17 cellular contexts compared by ENCODE assay signal in genomic region chr9:115466784-115467183, GRCh38.
"Had no signal": no experiment of that assay in that cellular context is flagged by ENCODE, and none has a peak within 500 bp of the region (broad histone marks: within the 10 kb centered on the region; RNA-seq: fewer than 3 reads in every experiment).

No MANE protein-coding gene starts in this region.

- ATAC-seq: activated CD4-positive, alpha-beta T cell treated with anti-CD3 and anti-CD28 coated beads for 36 hours; activated CD8-positive, alpha-beta T cell treated with anti-CD3 and anti-CD28 coated beads for 36 hours; activated T-cell treated with anti-CD3 and anti-CD28 coated beads, Interleukin-2, amount 50 U/mL, for 4 hours; foreskin keratinocyte; left colon; naive thymus-derived CD8-positive, alpha-beta T cell had no signal

- H3K36me3 Mint-ChIP-seq: activated naive CD4-positive, alpha-beta T cell treated with anti-CD3 and anti-CD28 coated beads, Interleukin-2, amount 50 U/mL, for 24 hours; naive thymus-derived CD8-positive, alpha-beta T cell had no signal

- H3K4me3 Mint-ChIP-seq: activated CD4-positive, alpha-beta T cell treated with anti-CD3 and anti-CD28 coated beads for 36 hours; activated CD8-positive, alpha-beta T cell treated with anti-CD3 and anti-CD28 coated beads for 36 hours; activated naive CD4-positive, alpha-beta T cell treated with anti-CD3 and anti-CD28 coated beads, Interleukin-2, amount 50 U/mL, for 24 hours; activated T-cell treated with anti-CD3 and anti-CD28 coated beads, Interleukin-2, amount 50 U/mL, for 4 hours; naive thymus-derived CD8-positive, alpha-beta T cell had no signal

- H3K27ac Mint-ChIP-seq: activated CD4-positive, alpha-beta T cell treated with anti-CD3 and anti-CD28 coated beads for 36 hours; activated CD8-positive, alpha-beta T cell treated with anti-CD3 and anti-CD28 coated beads for 36 hours; activated naive CD4-positive, alpha-beta T cell treated with anti-CD3 and anti-CD28 coated beads, Interleukin-2, amount 50 U/mL, for 24 hours; naive thymus-derived CD8-positive, alpha-beta T cell had no signal

- DNase-seq: activated CD4-positive, alpha-beta T cell treated with anti-CD3 and anti-CD28 coated beads for 36 hours; activated CD8-positive, alpha-beta T cell treated with anti-CD3 and anti-CD28 coated beads for 36 hours; activated effector memory CD4-positive, alpha-beta T cell treated with Interleukin-2 at 50 U/mL for 16 hours; activated T-cell treated with anti-CD3 and anti-CD28 coated beads, Interleukin-2, amount 50 U/mL, for 4 hours; caudate nucleus; foreskin keratinocyte; glutamatergic neuron; left colon; naive thymus-derived CD8-positive, alpha-beta T cell; retina; stimulated activated CD4-positive, alpha-beta T cell treated with anti-CD3 and anti-CD28 coated beads, Interleukin-4, amount 100 ng/mL, for 4 hours; stimulated activated CD8-positive, alpha-beta memory T cell treated with anti-CD3 and anti-CD28 coated beads, Interleukin-4, amount 100 ng/mL, for 48 hours; stimulated activated naive CD4-positive, alpha-beta T cell treated with Interleukin-2 at 50 U/mL for 16 hours; upper lobe of left lung had no signal

- H3K4me1 Mint-ChIP-seq: activated CD4-positive, alpha-beta T cell treated with anti-CD3 and anti-CD28 coated beads for 36 hours; activated naive CD4-positive, alpha-beta T cell treated with anti-CD3 and anti-CD28 coated beads, Interleukin-2, amount 50 U/mL, for 24 hours; naive thymus-derived CD8-positive, alpha-beta T cell had no signal

- H3K27me3 ChIP-seq: foreskin keratinocyte, upper lobe of left lung had no signal

- H3K4me3 ChIP-seq: smooth muscle cell, upper lobe of left lung had no signal

- H3K27ac ChIP-seq: foreskin keratinocyte, upper lobe of left lung, VCaP had no signal

- H3K4me1 ChIP-seq: foreskin keratinocyte, upper lobe of left lung had no signal

- H3K9me3 Mint-ChIP-seq: activated CD8-positive, alpha-beta T cell treated with anti-CD3 and anti-CD28 coated beads for 36 hours; activated naive CD4-positive, alpha-beta T cell treated with anti-CD3 and anti-CD28 coated beads, Interleukin-2, amount 50 U/mL, for 24 hours; activated T-cell treated with anti-CD3 and anti-CD28 coated beads, Interleukin-2, amount 50 U/mL, for 4 hours; naive thymus-derived CD8-positive, alpha-beta T cell had no signal

- H3K36me3 ChIP-seq: upper lobe of left lung had no signal
